In the genomic region with DNA sequence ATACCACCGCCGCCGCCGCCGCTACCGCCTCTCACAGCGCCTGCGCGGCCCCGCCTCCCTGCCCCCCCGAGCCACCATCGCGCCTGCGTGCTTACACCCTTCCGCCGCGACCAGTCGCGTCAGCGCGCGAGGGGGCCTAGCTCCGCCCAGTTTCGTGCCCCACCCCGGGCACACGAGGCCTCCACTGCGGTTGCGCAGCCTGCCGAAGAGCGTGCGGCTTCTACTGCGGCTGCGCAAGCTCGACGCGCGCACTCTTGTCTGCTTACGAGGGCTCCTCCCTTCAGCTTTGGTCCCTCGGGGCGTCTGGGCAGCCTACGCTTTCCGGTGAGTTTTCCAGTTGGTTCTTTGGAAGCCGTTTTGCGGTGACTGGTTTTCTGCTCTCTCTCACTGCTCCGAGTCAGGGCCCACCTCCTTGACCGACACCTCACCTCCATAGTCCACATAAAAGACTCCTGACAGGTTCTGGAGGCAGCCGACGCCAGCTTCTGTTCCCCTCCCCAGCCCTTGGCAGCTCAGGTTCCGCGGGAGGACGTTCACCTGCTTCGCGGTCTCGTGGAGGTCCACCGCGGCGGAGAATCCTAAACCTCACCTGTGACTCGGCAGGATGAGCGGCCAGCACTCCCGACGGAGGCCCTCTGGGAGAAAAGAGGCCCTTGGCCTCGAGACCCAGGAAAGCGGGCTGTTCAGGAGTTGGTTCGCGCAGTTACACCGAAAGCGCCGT, we compare ENCODE assay signal across 8 cellular contexts. TPM values are rescaled to one million over a fixed set of nuclear protein-coding genes. Genes with fewer than 3 reads are reported as not detected.
A peak's percentile ranks its signal among the peaks of the same experiment; 100 is the strongest.
DNase-seq lines count a peak whose midpoint lies in the region; ATAC-seq and TF ChIP-seq lines count a peak whose summit lies in the region.

A gene (minus strand): TSS at position 35 of the 721 bp plus-strand sequence. CDS start 65 bp downstream, outside the sequence.

- no peaks in the 10 kb centered on the region for H3K9me3 Mint-ChIP-seq in progenitor cell of endocrine pancreas (ENCODE audit: low read depth)

- no peaks in the 10 kb centered on the region for H3K27me3 Mint-ChIP-seq in T-helper 17 cell
- no peaks in the 10 kb centered on the region for H3K27me3 Mint-ChIP-seq in progenitor cell of endocrine pancreas

- H3K4me1 Mint-ChIP-seq in T-helper 17 cell (peaks cover 54% of the 10 kb centered on the region), progenitor cell of endocrine pancreas (ENCODE audit: low read depth) (peaks cover 21% of the 10 kb centered on the region)

- intact Hi-C loops in left ventricle myocardium inferior (cut with micrococcal nuclease) (no loop called here), upper lobe of right lung (cut with DNase I) (no loop called here)

- peaks cover 6% of the 10 kb centered on the region for H3K36me3 Mint-ChIP-seq in T-helper 17 cell (ENCODE audit: low read depth)
- H3K36me3 Mint-ChIP-seq in progenitor cell of endocrine pancreas (ENCODE audit: insufficient read depth) = peaks cover 7% of the 10 kb centered on the region

- H3K4me3 ChIP-seq in left ventricle myocardium inferior = peak within 1 kb of the TSS; percentile 93
- H3K4me3 ChIP-seq in upper lobe of right lung = peak within 1 kb of the TSS; percentile 64

- H3K27ac Mint-ChIP-seq in T-helper 17 cell (peak within 1 kb of the TSS; percentile 98), progenitor cell of endocrine pancreas (peak within 1 kb of the TSS; percentile 99)

- TF ChIP-seq CTCF in left ventricle myocardium inferior (IDR thresholded peaks at IDR 0.05; ENCODE audit: borderline replicate concordance) = no peak
- no peak for TF ChIP-seq CTCF in progenitor cell of endocrine pancreas (IDR thresholded peaks at IDR 0.05; ENCODE audit: unreplicated experiment)
- no peak for TF ChIP-seq CTCF in upper lobe of right lung (IDR thresholded peaks at IDR 0.05)

- H3K4me1 ChIP-seq in left ventricle myocardium inferior (peaks cover 65% of the 10 kb centered on the region), upper lobe of right lung (peaks cover 23% of the 10 kb centered on the region)

- H3K4me3 Mint-ChIP-seq in T-helper 17 cell (peak within 1 kb of the TSS; percentile 97), progenitor cell of endocrine pancreas (ENCODE audit: low read depth) (peak within 1 kb of the TSS; percentile 97)

- peak; percentile 86 for ATAC-seq in GM18498 (IDR thresholded peaks at IDR 0.05; ENCODE audit: unreplicated experiment)
- ATAC-seq in HG02938 (IDR thresholded peaks at IDR 0.05; ENCODE audit: unreplicated experiment) = peak; percentile 77
- peak; percentile 90 for ATAC-seq in T-helper 17 cell
- peak; percentile 99 for ATAC-seq in upper lobe of right lung

- H3K9me3 ChIP-seq in T-helper 17 cell (ENCODE audit: control insufficient read depth, low read length, poor library complexity, severe bottlenecking) = no peaks in the 10 kb centered on the region
- H3K9me3 ChIP-seq in left ventricle myocardium inferior (replicated peaks) = no peaks in the 10 kb centered on the region
- no peaks in the 10 kb centered on the region for H3K9me3 ChIP-seq in upper lobe of right lung

- DNase-seq in NCI-H187 (lab: John Stamatoyannopoulos, UW) = peak; percentile 79 to 84
- DNase-seq in T-helper 17 cell = peak; percentile 99
- DNase-seq in amygdala (lab: John Stamatoyannopoulos, UW) = peak; percentile 60 to 96 (median 90)
- DNase-seq in left ventricle myocardium inferior = peak; percentile 97
- peak; percentile 99 for DNase-seq in progenitor cell of endocrine pancreas (ENCODE audit: low spot score, unreplicated experiment)
- DNase-seq in upper lobe of right lung = peak; percentile 99

- H3K27me3 ChIP-seq in left ventricle myocardium inferior (ENCODE audit: low read depth) (no peaks in the 10 kb centered on the region), upper lobe of right lung (no peaks in the 10 kb centered on the region)

- H3K27ac ChIP-seq in left ventricle myocardium inferior (replicated peaks) (peak within 1 kb of the TSS; percentile 98), upper lobe of right lung (peak within 1 kb of the TSS; percentile 93)

- H3K36me3 ChIP-seq in left ventricle myocardium inferior = peaks cover 4% of the 10 kb centered on the region
- H3K36me3 ChIP-seq in upper lobe of right lung = no peaks in the 10 kb centered on the region

RNA-seq across cellular contexts. Expression of the gene that starts here (rescaled TPM):
- total RNA-seq in T-helper 17 cell (10 to 100 TPM; 54.5 to 72.2 TPM), left ventricle myocardium inferior (60.0 TPM), progenitor cell of endocrine pancreas (72.6 and 74.4 TPM in 2 replicates), upper lobe of right lung (73.8 TPM)

Comparison
In these comparisons a context has a peak if more than half of its experiments do, and no peak if none do; other contexts are left out.
1. Peak in every context shown above with its lines: DNase-seq, ATAC-seq, H3K4me3 ChIP-seq and H3K27ac ChIP-seq.